ENCODE assay signal across 8 cellular contexts in the genomic region with DNA sequence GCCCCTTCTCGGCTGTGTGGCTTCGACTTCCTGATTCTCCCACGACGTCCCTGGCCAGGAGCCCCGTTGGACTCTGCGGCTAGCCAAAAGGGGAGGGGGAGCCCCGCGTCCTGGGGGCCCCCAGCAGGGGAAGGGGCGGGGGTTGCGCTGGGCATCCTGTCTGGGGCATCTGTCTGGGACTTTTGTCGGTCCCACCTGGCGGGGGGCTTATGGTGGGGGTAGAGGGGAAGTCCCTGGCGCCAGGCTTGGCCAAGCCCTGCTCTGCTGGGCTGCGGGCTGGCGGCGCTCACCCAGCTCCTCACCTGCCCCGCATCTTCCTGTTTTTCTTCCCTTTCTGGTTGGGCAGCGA.
DNase-seq lines count a peak whose midpoint lies in the region; ATAC-seq and TF ChIP-seq lines count a peak whose summit lies in the region.
"Not testable (repeated sequence)": the region's sequence is repeated elsewhere in the genome, so short reads cannot be mapped to it uniquely, and the experiment has no call there.

No MANE protein-coding gene starts in this region.

- not testable (repeated sequence) for H3K9me3 Mint-ChIP-seq in activated T-cell treated with anti-CD3 and anti-CD28 coated beads, Interleukin-2, amount 50 U/mL, for 72 hours; progenitor cell of endocrine pancreas (ENCODE audit: low read depth)

- not testable (repeated sequence) for TF ChIP-seq EP300 in upper lobe of left lung (IDR thresholded peaks at IDR 0.05)

- H4K20me1 ChIP-seq in BLaER1; KMS-11 (ENCODE audit: insufficient read depth): not testable (repeated sequence)

- 0 to 1% methylated on average over 11 to 13 of the region's 18 CpGs for WGBS in ectodermal cell, 2 experiments
- WGBS in right cardiac atrium = 1% methylated on average over 14 of the region's 18 CpGs
- WGBS in upper lobe of left lung, 2 donors = 0% methylated on average over 4 of the region's 18 CpGs; no CpG with 5 or more reads in 1 of the 2 donors

- not testable (repeated sequence) for H3K9ac ChIP-seq in BLaER1, KMS-11

- peak overlapping the region; percentile 30; the same call in 1 of the 2 replicates for H2AFZ ChIP-seq in KMS-11 (ENCODE audit: low read depth)

- H3K27ac Mint-ChIP-seq in activated T-cell treated with anti-CD3 and anti-CD28 coated beads, Interleukin-2, amount 50 U/mL, for 72 hours; progenitor cell of endocrine pancreas: not testable (repeated sequence)

- not testable (repeated sequence) for H3K36me3 Mint-ChIP-seq in activated T-cell treated with anti-CD3 and anti-CD28 coated beads, Interleukin-2, amount 50 U/mL, for 72 hours (ENCODE audit: insufficient read depth in 2 of 2); progenitor cell of endocrine pancreas (ENCODE audit: insufficient read depth)

- H3K79me2 ChIP-seq in KMS-11 (ENCODE audit: insufficient read depth, low read depth) = not testable (repeated sequence)

- not testable (repeated sequence) for TF ChIP-seq CTCF in KMS-11 (conservative IDR thresholded peaks at IDR 0.05; ENCODE audit: low read depth, low read length); lower lobe of right lung (IDR thresholded peaks at IDR 0.05); progenitor cell of endocrine pancreas (IDR thresholded peaks at IDR 0.05; ENCODE audit: unreplicated experiment); upper lobe of left lung (IDR thresholded peaks at IDR 0.05)

- not testable (repeated sequence) for H3K4me1 ChIP-seq in BLaER1; KMS-11 (ENCODE audit: low read depth, poor library complexity, severe bottlenecking); ectodermal cell (ENCODE audit: control insufficient read depth, insufficient read depth, low read length); right cardiac atrium (ENCODE audit: control insufficient read depth, insufficient read depth, low read length); lower lobe of right lung; upper lobe of left lung

- H3K27me3 ChIP-seq in BLaER1 (peaks cover 20% of the 10 kb centered on the region), ectodermal cell (ENCODE audit: control insufficient read depth, insufficient read depth, low read length, poor library complexity, severe bottlenecking) (peaks cover 22% of the 10 kb centered on the region), lower lobe of right lung (ENCODE audit: low read depth) (peaks cover 10% of the 10 kb centered on the region)
- H3K27me3 ChIP-seq in KMS-11 (ENCODE audit: insufficient read depth, low read depth); right cardiac atrium (ENCODE audit: control insufficient read depth, insufficient read depth); upper lobe of left lung: not testable (repeated sequence)

- H3K4me3 Mint-ChIP-seq in activated T-cell treated with anti-CD3 and anti-CD28 coated beads, Interleukin-2, amount 50 U/mL, for 72 hours = peak overlapping the region; percentile 31 to 56
- peak overlapping the region; percentile 5 for H3K4me3 Mint-ChIP-seq in progenitor cell of endocrine pancreas (ENCODE audit: low read depth)

- not testable (repeated sequence) for H3K36me3 ChIP-seq in BLaER1; KMS-11 (ENCODE audit: insufficient read depth); ectodermal cell (ENCODE audit: control insufficient read depth, insufficient read depth, low read length); lower lobe of right lung; upper lobe of left lung

- not testable (repeated sequence) for H3K9me3 ChIP-seq in BLaER1; ectodermal cell (ENCODE audit: control insufficient read depth, low read length); right cardiac atrium (ENCODE audit: control insufficient read depth, low read length); lower lobe of right lung; upper lobe of left lung

- not testable (repeated sequence) for H3K4me3 ChIP-seq in BLaER1; KMS-11 (IDR thresholded peaks at IDR 0.05; ENCODE audit: insufficient read depth, low read depth, low read length)
- H3K4me3 ChIP-seq in ectodermal cell (ENCODE audit: insufficient read depth, low read depth, low read length) (peak overlapping the region; percentile 34), right cardiac atrium (ENCODE audit: low read length) (peak overlapping the region; percentile 29), lower lobe of right lung (peak overlapping the region; percentile 25), upper lobe of left lung (peak overlapping the region in 3 of 4 donors; percentile 18 to 38 (median 30))

- TF ChIP-seq POLR2A in upper lobe of left lung (IDR thresholded peaks at IDR 0.05) = not testable (repeated sequence)

- ATAC-seq in activated T-cell treated with anti-CD3 and anti-CD28 coated beads, Interleukin-2, amount 50 U/mL, for 72 hours (replicated peaks in 1 of 2); right cardiac atrium; lower lobe of right lung; upper lobe of left lung (ENCODE audit: low FRiP score in 2 of 2): not testable (repeated sequence)

- not testable (repeated sequence) for H3K4me1 Mint-ChIP-seq in activated T-cell treated with anti-CD3 and anti-CD28 coated beads, Interleukin-2, amount 50 U/mL, for 72 hours (ENCODE audit: low read depth); progenitor cell of endocrine pancreas (ENCODE audit: low read depth)

- H3K27me3 Mint-ChIP-seq in activated T-cell treated with anti-CD3 and anti-CD28 coated beads, Interleukin-2, amount 50 U/mL, for 72 hours (ENCODE audit: low read depth) = peaks cover 43% of the 10 kb centered on the region
- H3K27me3 Mint-ChIP-seq in progenitor cell of endocrine pancreas = peaks cover 61% of the 10 kb centered on the region

- not testable (repeated sequence) for H3K27ac ChIP-seq in BLaER1; KMS-11; ectodermal cell (ENCODE audit: insufficient read depth, low read depth, low read length, poor library complexity, severe bottlenecking); right cardiac atrium (ENCODE audit: low read length); lower lobe of right lung; upper lobe of left lung

- not testable (repeated sequence) for DNase-seq in activated T-cell treated with anti-CD3 and anti-CD28 coated beads, Interleukin-2, amount 50 U/mL, for 72 hours; right cardiac atrium; lower lobe of right lung; progenitor cell of endocrine pancreas (ENCODE audit: low spot score, unreplicated experiment); upper lobe of left lung

- H3K4me2 ChIP-seq in BLaER1 = peak overlapping the region; percentile 55; the same call in 1 of the 2 replicates
- H3K4me2 ChIP-seq in KMS-11 = not testable (repeated sequence)

- intact Hi-C loops in right cardiac atrium (cut with DNase I) = loop anchor here in 1 of 4 donors (5.0 kb wide), 1 partner anchor 1402 kb away; no protein-coding TSS in a partner anchor
- intact Hi-C loops in lower lobe of right lung (cut with DNase I) = not testable (repeated sequence)
